8 cellular contexts compared by ENCODE assay signal in the genomic region with DNA sequence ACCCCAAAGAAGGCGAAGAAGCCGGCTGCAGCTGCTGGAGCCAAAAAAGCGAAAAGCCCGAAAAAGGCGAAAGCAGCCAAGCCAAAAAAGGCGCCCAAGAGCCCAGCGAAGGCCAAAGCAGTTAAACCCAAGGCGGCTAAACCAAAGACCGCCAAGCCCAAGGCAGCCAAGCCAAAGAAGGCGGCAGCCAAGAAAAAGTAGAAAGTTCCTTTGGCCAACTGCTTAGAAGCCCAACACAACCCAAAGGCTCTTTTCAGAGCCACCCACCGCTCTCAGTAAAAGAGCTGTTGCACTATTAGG.
DNase-seq lines count a peak whose midpoint lies in the region; ATAC-seq and TF ChIP-seq lines count a peak whose summit lies in the region.

No MANE protein-coding gene starts in this region.

- ATAC-seq in DND-41 (ENCODE audit: insufficient read depth, low read depth) (no peak), GM21367 (IDR thresholded peaks at IDR 0.05; ENCODE audit: unreplicated experiment) (no peak)

- peak overlapping the region; percentile 78 to 82 for H3K4me3 ChIP-seq in DND-41 (ENCODE audit: low read depth in 1 of 2, low read length in 2 of 2)
- peak overlapping the region; percentile 79 for H3K4me3 ChIP-seq in LNCaP clone FGC (ENCODE audit: low read depth, low read length)
- H3K4me3 ChIP-seq in coronary artery, result peak overlapping the region; percentile 86
- peak overlapping the region; percentile 75 to 84 for H3K4me3 ChIP-seq in muscle layer of colon (ENCODE audit: low read depth in 1 of 2, low read length in 2 of 2)

- peaks cover 39% of the 10 kb centered on the region for H3K79me2 ChIP-seq in DND-41 (ENCODE audit: insufficient read depth, low read length)

- H2AFZ ChIP-seq in DND-41 (ENCODE audit: low read depth, low read length), result no peak overlapping the region

- peaks cover 34% of the 10 kb centered on the region for H3K4me1 ChIP-seq in DND-41 (ENCODE audit: insufficient read depth, low read length)
- H3K4me1 ChIP-seq in muscle layer of colon (ENCODE audit: insufficient read depth, low read length), result peaks cover 18% of the 10 kb centered on the region

- DNase-seq in DND-41 (no peak), LNCaP clone FGC (ENCODE audit: low read depth) (no peak), coronary artery (ENCODE audit: low spot score) (no peak), iPS-NIHi11 (ENCODE audit: low spot score) (no peak), DMS53 (lab: John Stamatoyannopoulos, UW) (no peak), HuH-7.5 (ENCODE audit: low spot score) (no peak)

- H3K36me3 ChIP-seq in DND-41 (ENCODE audit: insufficient read depth, low read length) (peaks cover 5% of the 10 kb centered on the region; the same call in 1 of the 2 replicates), muscle layer of colon (ENCODE audit: insufficient read depth, low read length) (no peaks in the 10 kb centered on the region)

- H3K27ac ChIP-seq in DND-41 (ENCODE audit: low read length) (peak overlapping the region; percentile 90), coronary artery (peak overlapping the region; percentile 81 to 93), muscle layer of colon (ENCODE audit: low read depth, low read length) (peak overlapping the region; percentile 98)

- peaks cover 18% of the 10 kb centered on the region for H4K20me1 ChIP-seq in DND-41 (ENCODE audit: insufficient read depth, low read length)

- H3K9me3 ChIP-seq in DND-41 (ENCODE audit: insufficient read depth, low read length, severe bottlenecking) (no peaks in the 10 kb centered on the region), muscle layer of colon (ENCODE audit: low read length) (no peaks in the 10 kb centered on the region)

- H3K27me3 ChIP-seq in DND-41 (ENCODE audit: insufficient read depth, low read length, poor library complexity) (no peaks in the 10 kb centered on the region), muscle layer of colon (ENCODE audit: control insufficient read depth in 1 of 2, insufficient read depth in 2 of 2, low read length in 2 of 2) (no peaks in the 10 kb centered on the region)

- TF ChIP-seq CTCF in DND-41 (IDR thresholded peaks at IDR 0.05; ENCODE audit: borderline replicate concordance, extremely low read depth, low read length, poor library complexity, severe bottlenecking), result no peak
- no peak for TF ChIP-seq CTCF in LNCaP clone FGC (IDR thresholded peaks at IDR 0.05; ENCODE audit: control insufficient read depth, extremely low read depth, insufficient read depth)
- no peak for TF ChIP-seq CTCF in coronary artery (IDR thresholded peaks at IDR 0.05)

- H3K9ac ChIP-seq in DND-41 (ENCODE audit: low read depth, low read length) (peak overlapping the region; percentile 90), muscle layer of colon (ENCODE audit: low read length) (peak overlapping the region; percentile 85)

- H3K4me2 ChIP-seq in DND-41 (ENCODE audit: insufficient read depth, low read length), result peak overlapping the region; percentile 59
